Comparison of ENCODE assay signal across 8 cellular contexts in genomic region chrX:118495958-118496762, GRCh38. TPM values are rescaled to one million over a fixed set of nuclear protein-coding genes. Genes with fewer than 3 reads are reported as not detected.
DNase-seq lines count a peak whose midpoint lies in the region; TF ChIP-seq lines count a peak whose summit lies in the region.

No MANE protein-coding gene starts in this region.

- peaks cover 0 to 13% (median 2%) of the 10 kb centered on the region in 3 donors for H3K36me3 Mint-ChIP-seq in CD8-positive, alpha-beta memory T cell

- H3K27ac ChIP-seq in CD8-positive, alpha-beta memory T cell (ENCODE audit: low read depth, low read length), result peak overlapping the region; percentile 90
- H3K27ac ChIP-seq in HUES48 (ENCODE audit: low read depth, low read length), result no peak overlapping the region
- H3K27ac ChIP-seq in iPS-20b (ENCODE audit: low read length), result no peak overlapping the region

- no peaks in the 10 kb centered on the region for H3K27me3 Mint-ChIP-seq in CD8-positive, alpha-beta memory T cell

- POLR2A ChIA-PET in CD8-positive, alpha-beta memory T cell (lab: Charles Lee), result interaction anchor here (0.9 to 3.6 kb wide), 9 partner anchors 13 to 151 kb away, joined by 3 to 33 read pairs (median 8); partner anchors contain the start of gene WDR44

- CTCF ChIA-PET in CD8-positive, alpha-beta memory T cell (lab: Charles Lee), result interaction anchor here (0.9 to 3.0 kb wide), 9 partner anchors 9 to 145 kb away, joined by 3 to 15 read pairs (median 3); no protein-coding TSS in a partner anchor

- H3K27me3 ChIP-seq in CD8-positive, alpha-beta memory T cell (ENCODE audit: insufficient read depth, low read length, poor library complexity, severe bottlenecking), result no peaks in the 10 kb centered on the region
- peaks cover 41% of the 10 kb centered on the region for H3K27me3 ChIP-seq in HUES48 (ENCODE audit: control insufficient read depth, insufficient read depth, low read length)
- H3K27me3 ChIP-seq in iPS-20b (ENCODE audit: insufficient read depth, low read length), result peaks cover 33% of the 10 kb centered on the region

- H3K4me1 ChIP-seq in CD8-positive, alpha-beta memory T cell (ENCODE audit: insufficient read depth, low read length), result peaks cover 32% of the 10 kb centered on the region
- H3K4me1 ChIP-seq in HUES48 (ENCODE audit: control insufficient read depth, insufficient read depth, low read length) (peaks cover 36% of the 10 kb centered on the region), iPS-20b (ENCODE audit: insufficient read depth, low read length) (peaks cover 18% of the 10 kb centered on the region; the same call in 1 of the 2 replicates)

- H3K27ac Mint-ChIP-seq in CD8-positive, alpha-beta memory T cell, result peak overlapping the region; percentile 95 to 99 (median 98)

- H3K9ac ChIP-seq in HUES48 (ENCODE audit: low read depth, low read length) (no peak overlapping the region; the same call in none of the 2 replicates), iPS-20b (ENCODE audit: low read depth, low read length) (peak overlapping the region; percentile 63; the same call in 1 of the 2 replicates)

- peak; percentile 65 to 89 (median 79) for DNase-seq in CD8-positive, alpha-beta memory T cell
- DNase-seq in GM20000 (ENCODE audit: low spot score) (peak; percentile 58), SKM-1 treated with dmso at 0.1 percent for 144 hours (lab: John Stamatoyannopoulos, UW; ENCODE audit: unreplicated experiment) (peak; percentile 63), cerebellar cortex (ENCODE audit: low spot score) (no peak)
- peak; percentile 17 for DNase-seq in activated naive CD8-positive, alpha-beta T cell treated with anti-CD3 and anti-CD28 coated beads, Interleukin-2, amount 50 U/mL, for 16 hours (ENCODE audit: low read depth, low spot score)
- DNase-seq in stimulated activated CD4-positive, alpha-beta T cell treated with anti-CD3 and anti-CD28 coated beads, Interleukin-15, amount 100 ng/mL, for 1 hour (ENCODE audit: low read depth in 1 of 2, low spot score in 1 of 2), result peak; percentile 42 to 58

- H3K4me3 ChIP-seq in CD8-positive, alpha-beta memory T cell (ENCODE audit: low read length), result peak overlapping the region; percentile 84
- H3K4me3 ChIP-seq in HUES48 (ENCODE audit: low read depth, low read length) (peak overlapping the region; percentile 78), iPS-20b (ENCODE audit: low read length) (peak overlapping the region; percentile 77)

- H3K9me3 Mint-ChIP-seq in CD8-positive, alpha-beta memory T cell, result no peaks in the 10 kb centered on the region

- H3K36me3 ChIP-seq in CD8-positive, alpha-beta memory T cell (ENCODE audit: insufficient read depth, low read length), result no peaks in the 10 kb centered on the region
- H3K36me3 ChIP-seq in HUES48 (ENCODE audit: control insufficient read depth, insufficient read depth, low read length) (no peaks in the 10 kb centered on the region), iPS-20b (ENCODE audit: insufficient read depth, low read depth, low read length) (no peaks in the 10 kb centered on the region)

- no peak for TF ChIP-seq CTCF in GM20000 (IDR thresholded peaks at IDR 0.05; ENCODE audit: extremely low read depth, missing control alignments)

- H3K4me1 Mint-ChIP-seq in CD8-positive, alpha-beta memory T cell, result peaks cover 21 to 30% (median 29%) of the 10 kb centered on the region in 3 donors

- peak overlapping the region; percentile 96 to 99 (median 99) for H3K4me3 Mint-ChIP-seq in CD8-positive, alpha-beta memory T cell

- no peaks in the 10 kb centered on the region for H3K9me3 ChIP-seq in CD8-positive, alpha-beta memory T cell (ENCODE audit: low read length)
- no peaks in the 10 kb centered on the region for H3K9me3 ChIP-seq in HUES48 (ENCODE audit: control insufficient read depth, insufficient read depth, low read length)
- no peaks in the 10 kb centered on the region for H3K9me3 ChIP-seq in iPS-20b (ENCODE audit: insufficient read depth, low read depth, low read length)

RNA-seq across cellular contexts. Expression of gene DOCK11, which starts 0.5 kb away (rescaled TPM):
- 10 to 100 TPM; 49.4 to 50.1 TPM for total RNA-seq in CD8-positive, alpha-beta memory T cell
- 37.8 TPM for polyA plus RNA-seq in CD8-positive, alpha-beta memory T cell
